8 cellular contexts compared by ENCODE assay signal in genomic region chr17:7651097-7651958, GRCh38. TPM values are rescaled to one million over a fixed set of nuclear protein-coding genes. Genes with fewer than 3 reads are reported as not detected.
DNase-seq lines count a peak whose midpoint lies in the region; ATAC-seq, FAIRE-seq and TF ChIP-seq lines count a peak whose summit lies in the region.

No MANE protein-coding gene starts in this region.

- no peak overlapping the region for H3K4ac ChIP-seq in trophoblast cell (ENCODE audit: low read depth, low read length)

- H3K9me3 Mint-ChIP-seq in T-cell = no peaks in the 10 kb centered on the region

- H2BK120ac ChIP-seq in trophoblast cell (ENCODE audit: insufficient read depth, low read length, poor library complexity) = no peak overlapping the region

- DNase-seq in ELF-1 (ENCODE audit: low read depth, low spot score) (peak; percentile 26), T-cell (no peak), fibroblast of villous mesenchyme (ENCODE audit: low read depth) (no peak), trophoblast cell (no peak), mucosa of gallbladder (ENCODE audit: low spot score) (no peak), H54 (ENCODE audit: insufficient read length, low spot score) (no peak), NCI-H1436 treated with DMSO at 0.1 percent for 48 hours (lab: John Stamatoyannopoulos, UW) (no peak), kidney glomerular epithelial cell (lab: John Stamatoyannopoulos, UW) (no peak)

- WGBS in trophoblast cell (ENCODE audit: extremely low coverage, insufficient coverage, insufficient read length) = no CpG with 5 or more reads among the region's 82 CpGs

- H3K4me1 ChIP-seq in trophoblast cell (ENCODE audit: control insufficient read depth in 1 of 2, insufficient read depth in 2 of 2, low read length in 2 of 2) = peaks cover 7 to 8% of the 10 kb centered on the region in 2 experiments

- no peak overlapping the region for H4K8ac ChIP-seq in trophoblast cell (ENCODE audit: low read depth, low read length)

- peaks cover 16 to 54% of the 10 kb centered on the region in 2 donors for H3K27me3 Mint-ChIP-seq in T-cell

- no peaks in the 10 kb centered on the region for H3K79me2 ChIP-seq in trophoblast cell (ENCODE audit: control insufficient read depth, insufficient read depth, low read length, poor library complexity)

- CTCF ChIA-PET in T-cell (lab: Charles Lee) = interaction anchor here (0.5 to 3.4 kb wide), 10 partner anchors 11 to 613 kb away, joined by 3 to 22 read pairs (median 3); partner anchors contain the start of genes WRAP53 (in 2 of the 2), SAT2 (in 1 of the 2), TMEM256 (in 1 of the 2) and TP53 (in 1 of the 2)

- H2AK5ac ChIP-seq in trophoblast cell (ENCODE audit: low read length) = no peak overlapping the region

- TF ChIP-seq POLR2A in H54 (IDR thresholded peaks at IDR 0.05; ENCODE audit: low read depth, low read length) = no peak

- H2BK12ac ChIP-seq in trophoblast cell (ENCODE audit: low read length) = no peak overlapping the region

- no peak overlapping the region for H3K18ac ChIP-seq in trophoblast cell (ENCODE audit: low read length)

- peak overlapping the region; percentile 72 for H3K4me2 ChIP-seq in trophoblast cell (ENCODE audit: low read length)

- H4K12ac ChIP-seq in trophoblast cell (ENCODE audit: low read depth, low read length) = no peak overlapping the region

- H3K27ac ChIP-seq in trophoblast cell (ENCODE audit: low read depth, low read length) = no peak overlapping the region

- H3K9ac ChIP-seq in trophoblast cell (ENCODE audit: low read length) = no peak overlapping the region

- peak overlapping the region; percentile 54 for H3K4me3 ChIP-seq in fibroblast of villous mesenchyme (ENCODE audit: low read depth, low read length)
- H3K4me3 ChIP-seq in trophoblast cell (ENCODE audit: low read depth, low read length) = peak overlapping the region; percentile 23

- H3K9me3 ChIP-seq in trophoblast cell (ENCODE audit: insufficient read depth, low read depth, low read length) = peaks cover 17% of the 10 kb centered on the region

- peaks cover 0 to 2% of the 10 kb centered on the region in 2 experiments for H3K36me3 ChIP-seq in trophoblast cell (ENCODE audit: control insufficient read depth in 1 of 2, insufficient read depth in 2 of 2, low read length in 2 of 2)

- POLR2A ChIA-PET in T-cell (lab: Charles Lee) = interaction anchor here in 1 of 2 donors (0.5 to 1.0 kb wide), 3 partner anchors 35 to 36 kb away, joined by 3 read pairs; partner anchors contain the start of gene TP53

- H2BK5ac ChIP-seq in trophoblast cell (ENCODE audit: low read depth, low read length, poor library complexity) = no peak overlapping the region

- H2AFZ ChIP-seq in trophoblast cell (ENCODE audit: insufficient read depth, low read length, poor library complexity) = peak overlapping the region; percentile 35

- H3K4me3 Mint-ChIP-seq in T-cell = peak overlapping the region; percentile 76 to 88 (median 79)

- no peak for FAIRE-seq in H54 (lab: Jason Lieb, UNC)

- TF ChIP-seq CTCF in fibroblast of villous mesenchyme (IDR thresholded peaks at IDR 0.05; ENCODE audit: insufficient read depth, low read depth, low read length) = no peak

- no peak overlapping the region for H4K91ac ChIP-seq in trophoblast cell (ENCODE audit: low read depth, low read length)

- no peak overlapping the region for H3K14ac ChIP-seq in trophoblast cell (ENCODE audit: low read length)

- no peaks in the 10 kb centered on the region for H3K36me3 Mint-ChIP-seq in T-cell

- peak in 3 of 4 experiments; percentile 5 to 13 (median 12) for ATAC-seq in T-cell (replicated peaks in 1 of 4)

- H3K23ac ChIP-seq in trophoblast cell (ENCODE audit: low read length) = no peak overlapping the region

- H3K27ac Mint-ChIP-seq in T-cell = no peak overlapping the region

- peaks cover 29% of the 10 kb centered on the region for H3K27me3 ChIP-seq in trophoblast cell (ENCODE audit: insufficient read depth, low read length)

- no peaks in the 10 kb centered on the region for H3K79me1 ChIP-seq in trophoblast cell (ENCODE audit: low read length)

- peaks cover 12 to 25% (median 18%) of the 10 kb centered on the region in 3 donors for H3K4me1 Mint-ChIP-seq in T-cell

RNA-seq across cellular contexts. Expression of gene ATP1B2, which starts 0.6 kb away (rescaled TPM):
- total RNA-seq in T-cell = under 1 TPM in 4 of 5 donors, not detected in 1; 0.07 to 0.57 (median 0.43) TPM
- total RNA-seq in fibroblast of villous mesenchyme = not detected in 2 replicates
- polyA plus RNA-seq in trophoblast cell (2013) = 0.06 and 0.11 TPM in 2 replicates
- 7.7 TPM for total RNA-seq in mucosa of gallbladder

RNA-seq across cellular contexts. Expression of gene SHBG, which starts 21.4 kb away (rescaled TPM):
- total RNA-seq in T-cell (not detected), fibroblast of villous mesenchyme (0.64 and 0.86 TPM in 2 replicates), mucosa of gallbladder (0.89 TPM)
- 0.39 and 0.42 TPM in 2 replicates for polyA plus RNA-seq in trophoblast cell (2013)

RNA-seq across cellular contexts. Expression of gene SAT2, which starts 23.7 kb away (rescaled TPM):
- 10 to 100 TPM; 53.2 to 68.8 (median 58.5) TPM for total RNA-seq in T-cell
- 23.3 and 37.0 TPM in 2 replicates for total RNA-seq in fibroblast of villous mesenchyme
- polyA plus RNA-seq in trophoblast cell (2013) = 33.7 and 36.8 TPM in 2 replicates
- 120 TPM for total RNA-seq in mucosa of gallbladder

RNA-seq across cellular contexts. Expression of gene TP53, which starts 36.0 kb away (rescaled TPM):
- 100 to 1,000 TPM in 2 of 5 donors, 10 to 100 TPM in 3; 65.1 to 108 (median 93.5) TPM for total RNA-seq in T-cell
- 50.6 and 79.5 TPM in 2 replicates for total RNA-seq in fibroblast of villous mesenchyme
- 93.7 and 94.5 TPM in 2 replicates for polyA plus RNA-seq in trophoblast cell (2013)
- 48.7 TPM for total RNA-seq in mucosa of gallbladder

RNA-seq across cellular contexts. Expression of gene FXR2, which starts 36.6 kb away (rescaled TPM):
- total RNA-seq in T-cell = 10 to 100 TPM; 25.4 to 44.7 (median 40.5) TPM
- total RNA-seq in fibroblast of villous mesenchyme = 37.4 and 39.7 TPM in 2 replicates
- 37.9 and 39.0 TPM in 2 replicates for polyA plus RNA-seq in trophoblast cell (2013)
- 39.3 TPM for total RNA-seq in mucosa of gallbladder
